Comparison of ENCODE assay signal across 19 cellular contexts in genomic region chr1:91710261-91710660, GRCh38.
"Had no signal": no experiment of that assay in that cellular context is flagged by ENCODE, and none has a peak within 500 bp of the region (broad histone marks: within the 10 kb centered on the region; RNA-seq: fewer than 3 reads in every experiment).

No MANE protein-coding gene starts in this region.

- H3K27ac ChIP-seq: foreskin keratinocyte, neutrophil, testis, VCaP had no signal

- H3K4me1 ChIP-seq: foreskin keratinocyte had no signal

- H3K27ac Mint-ChIP-seq: activated CD4-positive, alpha-beta memory T cell treated with anti-CD3 and anti-CD28 coated beads for 36 hours; activated naive CD8-positive, alpha-beta T cell; progenitor cell of endocrine pancreas had no signal

- ATAC-seq: activated T-cell treated with anti-CD3 and anti-CD28 coated beads, Interleukin-2, amount 50 U/mL, for 4 hours; foreskin keratinocyte; left lobe of liver; sciatic nerve had no signal

- H3K9me3 ChIP-seq: esophagus squamous epithelium, neutrophil, testis had no signal

- H3K4me3 ChIP-seq: esophagus squamous epithelium, testis had no signal

- DNase-seq: activated CD4-positive, alpha-beta memory T cell treated with anti-CD3 and anti-CD28 coated beads for 36 hours; activated gamma-delta T cell; activated T-cell treated with anti-CD3 and anti-CD28 coated beads, Interleukin-2, amount 50 U/mL, for 4 hours; aorta; esophagus squamous epithelium; foreskin keratinocyte; head of caudate nucleus; islet precursor cell; mesendoderm; stimulated activated CD4-positive, alpha-beta T cell treated with anti-CD3 and anti-CD28 coated beads, Interleukin-2, amount 100 ng/mL, for 24 hours; stimulated activated naive CD4-positive, alpha-beta T cell treated with Interleukin-2 at 50 U/mL for 16 hours; T-helper 1 cell; testis had no signal

- H3K36me3 ChIP-seq: neutrophil had no signal

- H3K27me3 ChIP-seq: esophagus squamous epithelium, foreskin keratinocyte, neutrophil, testis had no signal

- H3K9me3 Mint-ChIP-seq: activated CD4-positive, alpha-beta memory T cell treated with anti-CD3 and anti-CD28 coated beads for 36 hours; activated T-cell treated with anti-CD3 and anti-CD28 coated beads, Interleukin-2, amount 50 U/mL, for 4 hours had no signal

- H3K27me3 Mint-ChIP-seq: activated CD4-positive, alpha-beta memory T cell treated with anti-CD3 and anti-CD28 coated beads for 36 hours; activated naive CD8-positive, alpha-beta T cell; progenitor cell of endocrine pancreas had no signal

- H3K4me3 Mint-ChIP-seq: activated CD4-positive, alpha-beta memory T cell treated with anti-CD3 and anti-CD28 coated beads for 36 hours; activated naive CD8-positive, alpha-beta T cell; activated T-cell treated with anti-CD3 and anti-CD28 coated beads, Interleukin-2, amount 50 U/mL, for 4 hours had no signal
